In the genomic region with DNA sequence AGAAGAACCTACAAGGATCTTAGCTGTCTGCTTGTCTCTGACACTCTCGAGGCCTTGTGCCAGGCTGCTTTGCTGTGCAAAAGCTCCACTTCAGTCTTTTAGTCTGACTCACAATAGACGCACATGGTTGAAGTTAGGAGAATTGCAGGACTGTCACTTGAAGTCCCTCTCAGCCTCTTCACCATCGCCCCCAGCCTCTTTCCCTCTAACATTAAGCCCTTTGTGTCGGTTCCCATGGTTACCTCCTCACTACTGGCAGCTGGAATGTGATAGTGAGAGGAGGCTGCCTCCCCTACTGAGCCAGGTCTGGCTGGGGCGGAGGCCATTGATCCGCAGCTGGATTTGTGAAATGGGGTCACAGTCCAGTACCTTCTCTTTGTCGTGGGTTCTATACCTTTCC, we compare ENCODE assay signal across 1 cellular context.
TF ChIP-seq lines count a peak whose summit lies in the region.

No MANE protein-coding gene starts in this region.

TF ChIP-seq in GM12878, 131 proteins besides CTCF, POLR2A, EP300 and RAD21 (continued from another document):
- TF ChIP-seq NR2C1 (IDR thresholded peaks at IDR 0.05): no peak
- TF ChIP-seq IRF4 (IDR thresholded peaks at IDR 0.05; ENCODE audit: low read depth, low read length): no peak
- TF ChIP-seq HDAC2 (IDR thresholded peaks at IDR 0.05): no peak
- no peak for TF ChIP-seq RELB (IDR thresholded peaks at IDR 0.05; ENCODE audit: low read depth)
- no peak for TF ChIP-seq CHD1 (IDR thresholded peaks at IDR 0.05; ENCODE audit: low read depth, low read length)
- no peak for TF ChIP-seq FOXK2 (IDR thresholded peaks at IDR 0.05)
- TF ChIP-seq TCF7 (IDR thresholded peaks at IDR 0.05; ENCODE audit: borderline replicate concordance): no peak
TF ChIP-seq in GM12878: peak in this region for 0.
